ENCODE assay signal across 18 cellular contexts in genomic region chr6:122459240-122459639, GRCh38. TPM values are rescaled to one million over a fixed set of nuclear protein-coding genes. Genes with fewer than 3 reads are reported as not detected.
DNase-seq lines count a peak whose midpoint lies in the region; ATAC-seq and TF ChIP-seq lines count a peak whose summit lies in the region.
"Had no signal": no experiment of that assay in that cellular context is flagged by ENCODE, and none has a peak within 500 bp of the region (broad histone marks: within the 10 kb centered on the region; RNA-seq: fewer than 3 reads in every experiment).

No MANE protein-coding gene starts in this region.

- H3K36me3 Mint-ChIP-seq in activated naive CD4-positive, alpha-beta T cell treated with anti-CD3 and anti-CD28 coated beads, Interleukin-2, amount 50 U/mL, for 72 hours, result peaks cover 0 to 43% of the 10 kb centered on the region in 2 donors
- H3K36me3 Mint-ChIP-seq in activated naive CD8-positive, alpha-beta T cell, result peaks cover 6% of the 10 kb centered on the region
- H3K36me3 Mint-ChIP-seq in immature natural killer cell (peaks cover 0 to 32% (median 6%) of the 10 kb centered on the region in 3 donors), type B pancreatic cell (peaks cover 61% of the 10 kb centered on the region)

- peaks cover 20 to 55% (median 39%) of the 10 kb centered on the region in 4 donors for H3K4me1 ChIP-seq in upper lobe of left lung

- TF ChIP-seq EP300 in upper lobe of left lung (IDR thresholded peaks at IDR 0.05), result no peak

- no peak overlapping the region for H3K27ac ChIP-seq in upper lobe of left lung
- H3K27ac ChIP-seq: body of pancreas, Peyer's patch, stomach had no signal

- DNase-seq in activated naive CD4-positive, alpha-beta T cell treated with anti-CD3 and anti-CD28 coated beads, Interleukin-2, amount 50 U/mL, for 72 hours (ENCODE audit: low spot score in 2 of 2), result no peak
- DNase-seq in activated naive CD4-positive, alpha-beta T cell treated with anti-CD3 and anti-CD28 coated beads, Interleukin-2, amount 50 U/mL, for 16 hours, result no peak
- no peak for DNase-seq in immature natural killer cell
- no peak for DNase-seq in type B pancreatic cell (ENCODE audit: extremely low spot score, unreplicated experiment)
- no peak for DNase-seq in upper lobe of left lung
- no peak for DNase-seq in stimulated activated CD8-positive, alpha-beta memory T cell treated with anti-CD3 and anti-CD28 coated beads, Interleukin-4, amount 100 ng/mL, for 48 hours
- DNase-seq: activated B cell treated with CpG ODN at 0.5 μM for 24 hours, body of pancreas, DMS79 treated with DMSO at 0.1 percent for 48 hours, foreskin melanocyte, KG1, NCI-H510A treated with DMSO at 0.1 percent for 48 hours, Peyer's patch, stomach had no signal

- H3K27me3 ChIP-seq in upper lobe of left lung, result no peaks in the 10 kb centered on the region
- H3K27me3 ChIP-seq: body of pancreas, Peyer's patch, stomach had no signal

- peak overlapping the region; percentile 8 to 29 for H3K27ac Mint-ChIP-seq in activated naive CD4-positive, alpha-beta T cell treated with anti-CD3 and anti-CD28 coated beads, Interleukin-2, amount 50 U/mL, for 72 hours
- H3K27ac Mint-ChIP-seq in activated naive CD8-positive, alpha-beta T cell, result peak overlapping the region; percentile 92
- H3K27ac Mint-ChIP-seq in immature natural killer cell (peak overlapping the region in 5 of 6 donors; percentile 20 to 63 (median 27)), type B pancreatic cell (peak overlapping the region; percentile 48)
- H3K27ac Mint-ChIP-seq: activated B cell treated with CpG ODN at 0.5 μM for 24 hours had no signal

- H3K4me3 ChIP-seq in upper lobe of left lung, result no peak overlapping the region
- H3K4me3 ChIP-seq: body of pancreas, Peyer's patch, stomach had no signal

- ATAC-seq in activated naive CD4-positive, alpha-beta T cell treated with anti-CD3 and anti-CD28 coated beads, Interleukin-2, amount 50 U/mL, for 72 hours, result no peak
- ATAC-seq in upper lobe of left lung (ENCODE audit: low FRiP score in 2 of 2) (no peak), GM21447 (IDR thresholded peaks at IDR 0.05; ENCODE audit: unreplicated experiment) (no peak)
- ATAC-seq: body of pancreas, HCT116 had no signal

- no peaks in the 10 kb centered on the region for H3K27me3 Mint-ChIP-seq in activated naive CD8-positive, alpha-beta T cell
- no peaks in the 10 kb centered on the region for H3K27me3 Mint-ChIP-seq in immature natural killer cell (ENCODE audit: low read depth in 3 of 3)
- H3K27me3 Mint-ChIP-seq in type B pancreatic cell, result no peaks in the 10 kb centered on the region
- H3K27me3 Mint-ChIP-seq: activated B cell treated with CpG ODN at 0.5 μM for 24 hours had no signal

- H3K36me3 ChIP-seq in upper lobe of left lung, result peaks cover 0 to 43% (median 10%) of the 10 kb centered on the region in 4 donors

- peak overlapping the region; percentile 30 for H3K4me3 Mint-ChIP-seq in activated naive CD8-positive, alpha-beta T cell
- H3K4me3 Mint-ChIP-seq in immature natural killer cell (peak overlapping the region in 4 of 5 donors; percentile 15 to 48 (median 35)), type B pancreatic cell (peak overlapping the region; percentile 37)
- H3K4me3 Mint-ChIP-seq: activated B cell treated with CpG ODN at 0.5 μM for 24 hours; activated T-helper 1 cell treated with anti-CD3 and anti-CD28 coated beads, Interleukin-12 subunit alpha, Interleukin-12 subunit beta, Interleukin-2, Interleukin-4 antibody, amounts not matched to agents 30 ng/mL and 10 ng/mL and 1 ng/mL, durations not matched to agents 14 hours and 24 hours and 36 hours had no signal

- no peak for TF ChIP-seq POLR2A in upper lobe of left lung (IDR thresholded peaks at IDR 0.05)

- no peaks in the 10 kb centered on the region for H3K9me3 Mint-ChIP-seq in activated naive CD4-positive, alpha-beta T cell treated with anti-CD3 and anti-CD28 coated beads, Interleukin-2, amount 50 U/mL, for 72 hours
- H3K9me3 Mint-ChIP-seq in activated naive CD8-positive, alpha-beta T cell (ENCODE audit: low read depth), result no peaks in the 10 kb centered on the region
- H3K9me3 Mint-ChIP-seq in immature natural killer cell, result no peaks in the 10 kb centered on the region
- peaks cover 10% of the 10 kb centered on the region for H3K9me3 Mint-ChIP-seq in type B pancreatic cell
- H3K9me3 Mint-ChIP-seq: activated B cell treated with CpG ODN at 0.5 μM for 24 hours; activated T-helper 1 cell treated with anti-CD3 and anti-CD28 coated beads, Interleukin-12 subunit alpha, Interleukin-12 subunit beta, Interleukin-2, Interleukin-4 antibody, amounts not matched to agents 30 ng/mL and 10 ng/mL and 1 ng/mL, durations not matched to agents 14 hours and 24 hours and 36 hours had no signal

- no peaks in the 10 kb centered on the region for H3K9me3 ChIP-seq in upper lobe of left lung
- H3K9me3 ChIP-seq: body of pancreas, Peyer's patch, stomach had no signal

- 36 to 38% methylated on average over 2 of the region's 2 CpGs for WGBS in upper lobe of left lung, 2 donors

- TF ChIP-seq CTCF in type B pancreatic cell (conservative IDR thresholded peaks at IDR 0.05), result no peak
- TF ChIP-seq CTCF in upper lobe of left lung (IDR thresholded peaks at IDR 0.05), result no peak

- peaks cover 87% of the 10 kb centered on the region for H3K4me1 Mint-ChIP-seq in activated naive CD8-positive, alpha-beta T cell (ENCODE audit: low read depth)
- H3K4me1 Mint-ChIP-seq in immature natural killer cell (peaks cover 77 to 98% of the 10 kb centered on the region in 2 donors), type B pancreatic cell (ENCODE audit: unreplicated experiment) (peaks cover 24% of the 10 kb centered on the region)

RNA-seq across cellular contexts. Expression of gene SERINC1, which starts 12.4 kb away (rescaled TPM):
- 10 to 100 TPM; 41.0 to 51.5 TPM for total RNA-seq in activated naive CD4-positive, alpha-beta T cell treated with anti-CD3 and anti-CD28 coated beads, Interleukin-2, amount 50 U/mL, for 72 hours
- 100 to 1,000 TPM in 2 of 3 donors, 10 to 100 TPM in 1; 89.0 to 177 (median 131) TPM for polyA plus RNA-seq in immature natural killer cell
- total RNA-seq in type B pancreatic cell (ENCODE audit: low replicate concordance) (82.8 and 101 TPM in 2 replicates), upper lobe of left lung (100 to 1,000 TPM in 4 of 6 donors, 10 to 100 TPM in 2; 30.4 to 222 (median 188) TPM)

RNA-seq across cellular contexts. Expression of gene HSF2, which starts 59.8 kb away (rescaled TPM):
- 10 to 100 TPM; 17.7 to 34.6 TPM for total RNA-seq in activated naive CD4-positive, alpha-beta T cell treated with anti-CD3 and anti-CD28 coated beads, Interleukin-2, amount 50 U/mL, for 72 hours
- polyA plus RNA-seq in immature natural killer cell, result 10 to 100 TPM in 2 of 3 donors, 1 to 10 TPM in 1; 5.3 to 12.2 (median 11.6) TPM
- total RNA-seq in type B pancreatic cell (ENCODE audit: low replicate concordance), result 10.1 and 22.5 TPM in 2 replicates
- total RNA-seq in upper lobe of left lung, result 10 to 100 TPM in 4 of 6 donors, 1 to 10 TPM in 2; 8.4 to 40.6 (median 14.2) TPM

Comparison
In these comparisons a context has a peak if more than half of its experiments do, and no peak if none do; other contexts are left out.
1. H3K27ac Mint-ChIP-seq: peak in every context shown above with its lines; median percentile 92 in activated naive CD8-positive, alpha-beta T cell; 48 in type B pancreatic cell; 27 in immature natural killer cell; 18 in activated naive CD4-positive, alpha-beta T cell treated with anti-CD3 and anti-CD28 coated beads, Interleukin-2, amount 50 U/mL, for 72 hours.